ENCODE assay signal across 2 cellular contexts in the genomic region with DNA sequence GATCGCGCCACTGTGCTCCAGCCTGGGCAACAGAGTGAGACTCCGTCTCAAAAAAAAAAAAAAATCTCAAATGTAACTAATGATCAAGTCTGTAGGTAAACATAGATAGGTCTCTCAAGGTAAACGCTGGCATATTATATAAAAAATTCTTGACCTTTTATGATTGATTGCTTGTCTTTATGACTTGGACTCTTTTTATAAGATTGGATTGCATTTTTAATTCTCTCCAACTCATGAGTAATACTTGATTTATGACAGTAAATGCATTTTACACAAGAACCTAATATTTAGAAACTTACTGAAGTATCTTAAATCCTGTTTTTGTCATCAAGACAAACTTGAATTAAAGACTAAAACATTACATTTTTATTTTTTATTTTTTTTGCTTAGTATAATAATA.
A peak's percentile ranks its signal among the peaks of the same experiment; 100 is the strongest.
TF ChIP-seq lines count a peak whose summit lies in the region.

No MANE protein-coding gene starts in this region.

TF ChIP-seq in SK-N-SH, 30 proteins besides CTCF, POLR2A, EP300 and RAD21 (continued from another document):
- TF ChIP-seq, protein P1, sequence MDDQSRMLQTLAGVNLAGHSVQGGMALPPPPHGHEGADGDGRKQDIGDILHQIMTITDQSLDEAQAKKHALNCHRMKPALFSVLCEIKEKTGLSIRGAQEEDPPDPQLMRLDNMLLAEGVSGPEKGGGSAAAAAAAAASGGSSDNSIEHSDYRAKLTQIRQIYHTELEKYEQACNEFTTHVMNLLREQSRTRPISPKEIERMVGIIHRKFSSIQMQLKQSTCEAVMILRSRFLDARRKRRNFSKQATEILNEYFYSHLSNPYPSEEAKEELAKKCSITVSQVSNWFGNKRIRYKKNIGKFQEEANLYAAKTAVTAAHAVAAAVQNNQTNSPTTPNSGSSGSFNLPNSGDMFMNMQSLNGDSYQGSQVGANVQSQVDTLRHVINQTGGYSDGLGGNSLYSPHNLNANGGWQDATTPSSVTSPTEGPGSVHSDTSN (IDR thresholded peaks at IDR 0.05), result peak; percentile 59; the same call in 1 of the 2 replicates

TF ChIP-seq in SK-N-SH treated with all-trans-retinoic acid at 6 μM for 48 hours, 23 proteins besides CTCF, POLR2A, EP300 and RAD21 (continued from another document):
- TF ChIP-seq, protein P2, sequence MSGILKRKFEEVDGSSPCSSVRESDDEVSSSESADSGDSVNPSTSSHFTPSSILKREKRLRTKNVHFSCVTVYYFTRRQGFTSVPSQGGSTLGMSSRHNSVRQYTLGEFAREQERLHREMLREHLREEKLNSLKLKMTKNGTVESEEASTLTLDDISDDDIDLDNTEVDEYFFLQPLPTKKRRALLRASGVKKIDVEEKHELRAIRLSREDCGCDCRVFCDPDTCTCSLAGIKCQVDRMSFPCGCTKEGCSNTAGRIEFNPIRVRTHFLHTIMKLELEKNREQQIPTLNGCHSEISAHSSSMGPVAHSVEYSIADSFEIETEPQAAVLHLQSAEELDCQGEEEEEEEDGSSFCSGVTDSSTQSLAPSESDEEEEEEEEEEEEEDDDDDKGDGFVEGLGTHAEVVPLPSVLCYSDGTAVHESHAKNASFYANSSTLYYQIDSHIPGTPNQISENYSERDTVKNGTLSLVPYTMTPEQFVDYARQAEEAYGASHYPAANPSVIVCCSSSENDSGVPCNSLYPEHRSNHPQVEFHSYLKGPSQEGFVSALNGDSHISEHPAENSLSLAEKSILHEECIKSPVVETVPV (CRISPR knock-in tag; IDR thresholded peaks at IDR 0.05), result no peak
- TF ChIP-seq, protein P3, sequence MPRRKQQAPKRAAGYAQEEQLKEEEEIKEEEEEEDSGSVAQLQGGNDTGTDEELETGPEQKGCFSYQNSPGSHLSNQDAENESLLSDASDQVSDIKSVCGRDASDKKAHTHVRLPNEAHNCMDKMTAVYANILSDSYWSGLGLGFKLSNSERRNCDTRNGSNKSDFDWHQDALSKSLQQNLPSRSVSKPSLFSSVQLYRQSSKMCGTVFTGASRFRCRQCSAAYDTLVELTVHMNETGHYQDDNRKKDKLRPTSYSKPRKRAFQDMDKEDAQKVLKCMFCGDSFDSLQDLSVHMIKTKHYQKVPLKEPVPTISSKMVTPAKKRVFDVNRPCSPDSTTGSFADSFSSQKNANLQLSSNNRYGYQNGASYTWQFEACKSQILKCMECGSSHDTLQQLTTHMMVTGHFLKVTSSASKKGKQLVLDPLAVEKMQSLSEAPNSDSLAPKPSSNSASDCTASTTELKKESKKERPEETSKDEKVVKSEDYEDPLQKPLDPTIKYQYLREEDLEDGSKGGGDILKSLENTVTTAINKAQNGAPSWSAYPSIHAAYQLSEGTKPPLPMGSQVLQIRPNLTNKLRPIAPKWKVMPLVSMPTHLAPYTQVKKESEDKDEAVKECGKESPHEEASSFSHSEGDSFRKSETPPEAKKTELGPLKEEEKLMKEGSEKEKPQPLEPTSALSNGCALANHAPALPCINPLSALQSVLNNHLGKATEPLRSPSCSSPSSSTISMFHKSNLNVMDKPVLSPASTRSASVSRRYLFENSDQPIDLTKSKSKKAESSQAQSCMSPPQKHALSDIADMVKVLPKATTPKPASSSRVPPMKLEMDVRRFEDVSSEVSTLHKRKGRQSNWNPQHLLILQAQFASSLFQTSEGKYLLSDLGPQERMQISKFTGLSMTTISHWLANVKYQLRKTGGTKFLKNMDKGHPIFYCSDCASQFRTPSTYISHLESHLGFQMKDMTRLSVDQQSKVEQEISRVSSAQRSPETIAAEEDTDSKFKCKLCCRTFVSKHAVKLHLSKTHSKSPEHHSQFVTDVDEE (CRISPR knock-in tag; IDR thresholded peaks at IDR 0.05), result no peak
- TF ChIP-seq, protein P4, sequence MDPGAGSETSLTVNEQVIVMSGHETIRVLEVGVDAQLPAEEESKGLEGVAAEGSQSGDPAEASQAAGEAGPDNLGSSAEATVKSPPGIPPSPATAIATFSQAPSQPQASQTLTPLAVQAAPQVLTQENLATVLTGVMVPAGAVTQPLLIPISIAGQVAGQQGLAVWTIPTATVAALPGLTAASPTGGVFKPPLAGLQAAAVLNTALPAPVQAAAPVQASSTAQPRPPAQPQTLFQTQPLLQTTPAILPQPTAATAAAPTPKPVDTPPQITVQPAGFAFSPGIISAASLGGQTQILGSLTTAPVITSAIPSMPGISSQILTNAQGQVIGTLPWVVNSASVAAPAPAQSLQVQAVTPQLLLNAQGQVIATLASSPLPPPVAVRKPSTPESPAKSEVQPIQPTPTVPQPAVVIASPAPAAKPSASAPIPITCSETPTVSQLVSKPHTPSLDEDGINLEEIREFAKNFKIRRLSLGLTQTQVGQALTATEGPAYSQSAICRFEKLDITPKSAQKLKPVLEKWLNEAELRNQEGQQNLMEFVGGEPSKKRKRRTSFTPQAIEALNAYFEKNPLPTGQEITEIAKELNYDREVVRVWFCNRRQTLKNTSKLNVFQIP (CRISPR knock-in tag; IDR thresholded peaks at IDR 0.05; ENCODE audit: borderline replicate concordance, low read depth), result no peak
- TF ChIP-seq RARB (CRISPR knock-in tag; IDR thresholded peaks at IDR 0.05) (no peak), ZNF70 (CRISPR knock-in tag; IDR thresholded peaks at IDR 0.05) (no peak), ESRRG (CRISPR knock-in tag; IDR thresholded peaks at IDR 0.05) (no peak), GLIS3 (CRISPR knock-in tag; IDR thresholded peaks at IDR 0.05) (no peak), ZFP3 (CRISPR knock-in tag; IDR thresholded peaks at IDR 0.05) (no peak), TOX (CRISPR knock-in tag; IDR thresholded peaks at IDR 0.05; ENCODE audit: borderline replicate concordance) (no peak), OSR1 (CRISPR knock-in tag; IDR thresholded peaks at IDR 0.05) (no peak)
- TF ChIP-seq, protein P5, sequence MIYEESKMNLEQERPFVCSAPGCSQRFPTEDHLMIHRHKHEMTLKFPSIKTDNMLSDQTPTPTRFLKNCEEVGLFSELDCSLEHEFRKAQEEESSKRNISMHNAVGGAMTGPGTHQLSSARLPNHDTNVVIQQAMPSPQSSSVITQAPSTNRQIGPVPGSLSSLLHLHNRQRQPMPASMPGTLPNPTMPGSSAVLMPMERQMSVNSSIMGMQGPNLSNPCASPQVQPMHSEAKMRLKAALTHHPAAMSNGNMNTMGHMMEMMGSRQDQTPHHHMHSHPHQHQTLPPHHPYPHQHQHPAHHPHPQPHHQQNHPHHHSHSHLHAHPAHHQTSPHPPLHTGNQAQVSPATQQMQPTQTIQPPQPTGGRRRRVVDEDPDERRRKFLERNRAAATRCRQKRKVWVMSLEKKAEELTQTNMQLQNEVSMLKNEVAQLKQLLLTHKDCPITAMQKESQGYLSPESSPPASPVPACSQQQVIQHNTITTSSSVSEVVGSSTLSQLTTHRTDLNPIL (CRISPR knock-in tag; IDR thresholded peaks at IDR 0.05; ENCODE audit: low read depth), result no peak
